ENCODE assay signal across 20 cellular contexts in genomic region chr6:10151144-10151915, GRCh38.
DNase-seq lines count a peak whose midpoint lies in the region; ATAC-seq and TF ChIP-seq lines count a peak whose summit lies in the region.
"Had no signal": no experiment of that assay in that cellular context is flagged by ENCODE, and none has a peak within 500 bp of the region (broad histone marks: within the 10 kb centered on the region; RNA-seq: fewer than 3 reads in every experiment).

No MANE protein-coding gene starts in this region.

- H3K27ac Mint-ChIP-seq in osteocyte (ENCODE audit: unreplicated experiment): peak overlapping the region; percentile 61
- H3K27ac Mint-ChIP-seq: CD14-positive monocyte had no signal

- peaks cover 22% of the 10 kb centered on the region for H3K4me1 ChIP-seq in mammary epithelial cell (ENCODE audit: insufficient read depth, low read length)
- H3K4me1 ChIP-seq: right atrium auricular region, transverse colon had no signal

- in situ Hi-C loops in mammary epithelial cell (cut with MboI; ENCODE audit: low sequenced_read_pairs in 2 of 2): no loop called here

- H3K9me3 ChIP-seq in mammary epithelial cell (replicated peaks; ENCODE audit: insufficient read depth, low read length): no peaks in the 10 kb centered on the region
- H3K9me3 ChIP-seq: neutrophil, right atrium auricular region, transverse colon had no signal

- H3K9ac ChIP-seq in mammary epithelial cell (ENCODE audit: insufficient read depth, low read length): no peak overlapping the region

- H3K4me3 ChIP-seq in mammary epithelial cell (replicated peaks in 1 of 3; ENCODE audit: insufficient read depth in 1 of 3, low read depth in 2 of 3, low read length in 3 of 3): no peak overlapping the region
- H3K4me3 ChIP-seq: right atrium auricular region, transverse colon had no signal

- CTCF ChIA-PET in mammary epithelial cell (lab: Charles Lee; ENCODE audit: low non-redundant PET): no interaction called here

- 18% methylated on average over 6 of the region's 6 CpGs for WGBS in mammary epithelial cell (ENCODE audit: low coverage, missing lambda C conversion rate)

- H3K4me3 Mint-ChIP-seq in osteocyte (ENCODE audit: unreplicated experiment): no peak overlapping the region
- H3K4me3 Mint-ChIP-seq: CD14-positive monocyte had no signal

- ATAC-seq in left lobe of liver: no peak
- ATAC-seq: HepG2 had no signal

- peak overlapping the region; percentile 68 for H3K4me2 ChIP-seq in mammary epithelial cell (ENCODE audit: insufficient read depth, low read depth, low read length)

- H3K27me3 ChIP-seq in mammary epithelial cell (ENCODE audit: insufficient read depth, low read length): no peaks in the 10 kb centered on the region
- H3K27me3 ChIP-seq: right atrium auricular region, transverse colon had no signal

- dilution Hi-C loops in mammary epithelial cell (cut with HindIII; ENCODE audit: low sequenced_read_pairs): no loop called here

- no peak overlapping the region for H3K27ac ChIP-seq in mammary epithelial cell (ENCODE audit: insufficient read depth, low read depth, low read length)
- H3K27ac ChIP-seq: epithelial cell of prostate, neutrophil, right atrium auricular region, RWPE1, transverse colon had no signal

- no peaks in the 10 kb centered on the region for H4K20me1 ChIP-seq in mammary epithelial cell (ENCODE audit: insufficient read depth, low read length)

- no TSS peak for BruUV-seq in mammary epithelial cell (replicated peaks; lab: Mats Ljungman, UMichigan)

- no peaks in the 10 kb centered on the region for H3K36me3 Mint-ChIP-seq in osteocyte (ENCODE audit: unreplicated experiment)
- H3K36me3 Mint-ChIP-seq: CD14-positive monocyte had no signal

- peak overlapping the region; percentile 6 for H2AFZ ChIP-seq in mammary epithelial cell (ENCODE audit: low read depth, low read length)

- no peaks in the 10 kb centered on the region for H3K36me3 ChIP-seq in mammary epithelial cell (ENCODE audit: insufficient read depth, low read length)
- H3K36me3 ChIP-seq: neutrophil, right atrium auricular region, transverse colon had no signal

- intact Hi-C loops in mammary epithelial cell (cut with micrococcal nuclease): no loop called here

- H3K4me1 Mint-ChIP-seq in osteocyte (ENCODE audit: unreplicated experiment): peaks cover 45% of the 10 kb centered on the region
- H3K4me1 Mint-ChIP-seq: CD14-positive monocyte had no signal

- H3K9me3 Mint-ChIP-seq in osteocyte (ENCODE audit: unreplicated experiment): peaks cover 5% of the 10 kb centered on the region

- no peaks in the 10 kb centered on the region for H3K27me3 Mint-ChIP-seq in osteocyte (ENCODE audit: unreplicated experiment)

- DNase-seq in NCI-H1436 (lab: John Stamatoyannopoulos, UW) (peak; percentile 8), NCI-H1436 treated with DMSO at 0.1 percent for 48 hours (lab: John Stamatoyannopoulos, UW) (no peak), NCI-H2227 treated with DMSO at 0.1 percent for 48 hours (lab: John Stamatoyannopoulos, UW) (peak; percentile 49), mammary epithelial cell (peak; percentile 49), osteocyte (ENCODE audit: extremely low spot score, unreplicated experiment) (no peak), left lobe of liver (ENCODE audit: low spot score) (no peak), CD1c-positive myeloid dendritic cell (ENCODE audit: extremely low spot score) (no peak), NAMALWA (ENCODE audit: low spot score) (no peak)
- DNase-seq: activated CD4-positive, alpha-beta T cell treated with anti-CD3 and anti-CD28 coated beads, Interleukin-2, amount 50 U/mL, for 1 hour; DND-41; GOT3; NK-92 treated with Interleukin-12 subunit alpha and Interleukin-12 subunit beta, amount 100 ng/mL, for 24 hours; stimulated activated naive CD4-positive, alpha-beta T cell; transverse colon had no signal

- TF ChIP-seq CTCF in mammary epithelial cell (conservative IDR thresholded peaks at IDR 0.05 in 1 of 2, IDR thresholded peaks at IDR 0.05 in 1 of 2; ENCODE audit: extremely low read depth in 1 of 2, insufficient read depth in 1 of 2, low read depth in 1 of 2, low read length in 2 of 2) (no peak), osteocyte (IDR thresholded peaks at IDR 0.05) (no peak)

- H3K79me2 ChIP-seq in mammary epithelial cell (ENCODE audit: insufficient read depth, low read length): no peaks in the 10 kb centered on the region

Comparison
In these comparisons a context has a peak if more than half of its experiments do, and no peak if none do; other contexts are left out.
1. DNase-seq: peak in NCI-H1436 (single experiment), NCI-H2227 treated with DMSO at 0.1 percent for 48 hours (single experiment) and mammary epithelial cell (single experiment); none in NCI-H1436 treated with DMSO at 0.1 percent for 48 hours (single experiment), osteocyte (single experiment), left lobe of liver (single experiment), CD1c-positive myeloid dendritic cell (single experiment) and NAMALWA (single experiment).